In the genomic region with DNA sequence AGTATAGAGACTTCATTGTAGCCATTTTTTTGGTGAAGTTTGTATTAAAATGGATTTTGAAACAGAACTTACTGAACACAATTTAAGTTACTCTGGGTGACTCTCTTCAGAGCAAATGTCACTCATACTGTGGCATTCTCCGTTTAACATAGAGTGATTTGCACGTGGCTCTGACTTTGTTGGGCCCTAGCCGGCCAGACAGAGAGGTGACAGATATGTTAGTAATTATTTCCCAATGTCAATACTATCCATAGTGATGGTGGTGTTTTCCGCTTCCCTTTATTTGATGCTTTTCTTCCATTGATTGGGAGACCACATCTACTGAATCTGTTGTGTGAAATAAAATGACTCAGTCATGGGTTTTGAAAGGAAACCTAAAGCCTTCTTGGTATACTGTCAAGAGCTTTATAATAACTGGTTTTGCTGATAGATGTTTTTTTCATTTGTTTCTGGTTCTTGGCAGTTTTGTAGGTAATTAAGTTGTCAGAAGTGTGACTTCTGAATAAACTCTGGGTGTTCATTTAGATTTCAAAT, we compare ENCODE assay signal across 17 cellular contexts. TPM values are rescaled to one million over a fixed set of nuclear protein-coding genes. Genes with fewer than 3 reads are reported as not detected.
DNase-seq lines count a peak whose midpoint lies in the region; ATAC-seq, FAIRE-seq and TF ChIP-seq lines count a peak whose summit lies in the region.
"Had no signal": no experiment of that assay in that cellular context is flagged by ENCODE, and none has a peak within 500 bp of the region (broad histone marks: within the 10 kb centered on the region; RNA-seq: fewer than 3 reads in every experiment).

No MANE protein-coding gene starts in this region.

- H3K9me3 ChIP-seq in A549, result no peaks in the 10 kb centered on the region
- H3K9me3 ChIP-seq in CD8-positive, alpha-beta T cell (ENCODE audit: low read length), result no peaks in the 10 kb centered on the region
- H3K9me3 ChIP-seq: gastroesophageal sphincter had no signal

- TF ChIP-seq EP300 in A549 (IDR thresholded peaks at IDR 0.05), result no peak

- CTCF ChIA-PET in A549 (lab: Yijun Ruan, JAX), result no interaction called here
- CTCF ChIA-PET in CD8-positive, alpha-beta T cell (lab: Charles Lee), result no interaction called here

- TF ChIP-seq CTCF in A549 (IDR thresholded peaks at IDR 0.05), result no peak
- no peak for TF ChIP-seq CTCF in CD8-positive, alpha-beta T cell (IDR thresholded peaks at IDR 0.05)
- no peak for TF ChIP-seq CTCF in chondrocyte (IDR thresholded peaks at IDR 0.05)

- DNase-seq in A549 (ENCODE audit: low read depth in 1 of 2, low spot score in 1 of 2) (no peak), chondrocyte (ENCODE audit: low spot score) (no peak), NCI-H526 treated with DMSO at 0.1 percent for 48 hours (lab: John Stamatoyannopoulos, UW) (no peak), sciatic nerve (ENCODE audit: low spot score) (no peak), T-helper 9 cell (no peak), NCI-H2171 treated with DMSO at 0.1 percent for 48 hours (lab: John Stamatoyannopoulos, UW) (no peak)
- DNase-seq in CD8-positive, alpha-beta T cell, result no peak
- DNase-seq in activated CD4-positive, alpha-beta T cell treated with anti-CD3 and anti-CD28 coated beads, Interleukin-2, amount 50 U/mL, for 48 hours, result peak; percentile 31 to 38
- DNase-seq: central memory CD4-positive, alpha-beta T cell; DMS79 treated with DMSO at 0.1 percent for 48 hours; NCI-H2227 treated with DMSO at 0.1 percent for 48 hours; nucleus accumbens had no signal

- no peaks in the 10 kb centered on the region for H3K27me3 Mint-ChIP-seq in CD8-positive, alpha-beta T cell (ENCODE audit: low read depth)
- no peaks in the 10 kb centered on the region for H3K27me3 Mint-ChIP-seq in chondrocyte (ENCODE audit: low read depth)
- H3K27me3 Mint-ChIP-seq: IgD-negative memory B cell, memory B cell had no signal

- no peak for ATAC-seq in A549
- ATAC-seq in CD8-positive, alpha-beta T cell, result no peak
- ATAC-seq in sciatic nerve, result no peak
- ATAC-seq: gastroesophageal sphincter had no signal

- TF ChIP-seq RAD21 in A549 (conservative IDR thresholded peaks at IDR 0.05 in 1 of 2, IDR thresholded peaks at IDR 0.05 in 1 of 2), result no peak

- H3K4me2 ChIP-seq in A549, result peak overlapping the region; percentile 70; the same call in 2 of the 3 replicates

- H3K4me3 ChIP-seq in A549, result no peak overlapping the region
- no peak overlapping the region for H3K4me3 ChIP-seq in CD8-positive, alpha-beta T cell (ENCODE audit: low read depth, low read length)
- H3K4me3 ChIP-seq: gastroesophageal sphincter, skin epidermis had no signal

- peaks cover 55% of the 10 kb centered on the region for H3K4me1 ChIP-seq in A549
- peaks cover 52% of the 10 kb centered on the region for H3K4me1 ChIP-seq in CD8-positive, alpha-beta T cell (ENCODE audit: insufficient read depth, low read length)

- H3K4me1 Mint-ChIP-seq in CD8-positive, alpha-beta T cell (ENCODE audit: low read depth), result peaks cover 63% of the 10 kb centered on the region
- H3K4me1 Mint-ChIP-seq in chondrocyte (ENCODE audit: low read depth), result peaks cover 44% of the 10 kb centered on the region

- H3K27me3 ChIP-seq in CD8-positive, alpha-beta T cell (ENCODE audit: insufficient read depth, low read length), result no peaks in the 10 kb centered on the region
- H3K27me3 ChIP-seq: gastroesophageal sphincter had no signal

- peak overlapping the region; percentile 32 for H3K27ac Mint-ChIP-seq in CD8-positive, alpha-beta T cell
- H3K27ac Mint-ChIP-seq in chondrocyte (ENCODE audit: unreplicated experiment), result peak overlapping the region; percentile 66
- H3K27ac Mint-ChIP-seq: memory B cell had no signal

- intact Hi-C loops in CD8-positive, alpha-beta T cell (cut with DNase I, micrococcal nuclease), result no loop called here
- intact Hi-C loops in sciatic nerve (cut with DNase I), result no loop called here

- H3K36me3 Mint-ChIP-seq in CD8-positive, alpha-beta T cell, result peaks cover 21% of the 10 kb centered on the region
- peaks cover 2% of the 10 kb centered on the region for H3K36me3 Mint-ChIP-seq in chondrocyte (ENCODE audit: low read depth)

- no peak for FAIRE-seq in A549 (lab: Jason Lieb, UNC)
- FAIRE-seq: islet of Langerhans had no signal

- POLR2A ChIA-PET in A549 (lab: Yijun Ruan, JAX), result interaction anchor here (0.6 kb wide), 1 partner anchor 11 kb away, joined by 5 read pairs; no protein-coding TSS in a partner anchor
- POLR2A ChIA-PET in CD8-positive, alpha-beta T cell (lab: Charles Lee), result no interaction called here

- no peak for TF ChIP-seq POLR2A in A549 (IDR thresholded peaks at IDR 0.05; ENCODE audit: low read length)

- peak overlapping the region; percentile 38 for H3K4me3 Mint-ChIP-seq in CD8-positive, alpha-beta T cell
- no peak overlapping the region for H3K4me3 Mint-ChIP-seq in chondrocyte (ENCODE audit: unreplicated experiment)
- H3K4me3 Mint-ChIP-seq: memory B cell had no signal

- H3K27ac ChIP-seq in A549, result peak overlapping the region in 1 of 2 experiments; percentile 29; a peak in 2 of 6 replicates
- H3K27ac ChIP-seq in CD8-positive, alpha-beta T cell (ENCODE audit: low read depth, low read length), result no peak overlapping the region
- H3K27ac ChIP-seq: gastroesophageal sphincter had no signal

- H3K9me3 Mint-ChIP-seq in CD8-positive, alpha-beta T cell, result no peaks in the 10 kb centered on the region
- no peaks in the 10 kb centered on the region for H3K9me3 Mint-ChIP-seq in chondrocyte (ENCODE audit: low read depth)
- H3K9me3 Mint-ChIP-seq: IgD-negative memory B cell, memory B cell had no signal

- 69% methylated on average over 4 of the region's 4 CpGs for WGBS in A549 (ENCODE audit: missing lambda C conversion rate)

- H3K36me3 ChIP-seq in CD8-positive, alpha-beta T cell (ENCODE audit: insufficient read depth, low read length), result peaks cover 6% of the 10 kb centered on the region

TF ChIP-seq in A549, 52 proteins besides CTCF, POLR2A, EP300 and RAD21:
- TF ChIP-seq SREBF2 (IDR thresholded peaks at IDR 0.05) (no peak), FOSB (CRISPR knock-in tag; IDR thresholded peaks at IDR 0.05) (no peak), NFE2L2 (conservative IDR thresholded peaks at IDR 0.05; ENCODE audit: low read length) (no peak), CBX2 (IDR thresholded peaks at IDR 0.05; ENCODE audit: borderline replicate concordance, low read depth) (no peak), ZFP36 (IDR thresholded peaks at IDR 0.05; ENCODE audit: borderline replicate concordance, partially characterized antibody) (no peak), RARB (CRISPR knock-in tag; IDR thresholded peaks at IDR 0.05) (no peak), CHD2 (IDR thresholded peaks at IDR 0.05; ENCODE audit: low read length, partially characterized antibody) (no peak), SMC3 (IDR thresholded peaks at IDR 0.05) (no peak), ZNF302 (CRISPR knock-in tag; IDR thresholded peaks at IDR 0.05) (no peak), CEBPB (IDR thresholded peaks at IDR 0.05) (no peak), RNF2 (IDR thresholded peaks at IDR 0.05; ENCODE audit: borderline replicate concordance, low read depth) (no peak), MYC (IDR thresholded peaks at IDR 0.05; ENCODE audit: borderline replicate concordance, low read length) (no peak), HOXB5 (CRISPR knock-in tag; IDR thresholded peaks at IDR 0.05) (no peak), JUN (IDR thresholded peaks at IDR 0.05) (no peak), CHD4 (IDR thresholded peaks at IDR 0.05; ENCODE audit: borderline replicate concordance) (no peak), CBX8 (IDR thresholded peaks at IDR 0.05) (no peak)
- TF ChIP-seq, protein P1, sequence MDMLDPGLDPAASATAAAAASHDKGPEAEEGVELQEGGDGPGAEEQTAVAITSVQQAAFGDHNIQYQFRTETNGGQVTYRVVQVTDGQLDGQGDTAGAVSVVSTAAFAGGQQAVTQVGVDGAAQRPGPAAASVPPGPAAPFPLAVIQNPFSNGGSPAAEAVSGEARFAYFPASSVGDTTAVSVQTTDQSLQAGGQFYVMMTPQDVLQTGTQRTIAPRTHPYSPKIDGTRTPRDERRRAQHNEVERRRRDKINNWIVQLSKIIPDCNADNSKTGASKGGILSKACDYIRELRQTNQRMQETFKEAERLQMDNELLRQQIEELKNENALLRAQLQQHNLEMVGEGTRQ (IDR thresholded peaks at IDR 0.05), result no peak
- TF ChIP-seq, protein P2, sequence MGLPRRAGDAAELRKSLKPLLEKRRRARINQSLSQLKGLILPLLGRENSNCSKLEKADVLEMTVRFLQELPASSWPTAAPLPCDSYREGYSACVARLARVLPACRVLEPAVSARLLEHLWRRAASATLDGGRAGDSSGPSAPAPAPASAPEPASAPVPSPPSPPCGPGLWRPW (IDR thresholded peaks at IDR 0.05), result no peak
- TF ChIP-seq, protein P3, sequence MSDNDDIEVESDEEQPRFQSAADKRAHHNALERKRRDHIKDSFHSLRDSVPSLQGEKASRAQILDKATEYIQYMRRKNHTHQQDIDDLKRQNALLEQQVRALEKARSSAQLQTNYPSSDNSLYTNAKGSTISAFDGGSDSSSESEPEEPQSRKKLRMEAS (IDR thresholded peaks at IDR 0.05), result no peak

RNA-seq across cellular contexts. Expression of a gene that starts 7.4 kb away (rescaled TPM):
- polyA plus RNA-seq in A549 (2011; rRNA removed) (36.1 and 69.3 TPM in 2 replicates), A549 (2017; fragmentation: RNase III; extraction: RNeasy Plus Mini Kit Qiagen cat#74134 plus additional on column Dnase treatment) (19.4 to 24.0 TPM (median 21.9 TPM) in 3 replicates)
- polyA plus RNA-seq in A549 (2012; cell fraction: cytosol; rRNA removed), result 8.3 and 12.4 TPM in 2 replicates
- polyA plus RNA-seq in A549 (2012; cell fraction: nucleus; rRNA removed), result 9.9 and 13.3 TPM in 2 replicates
- 37.8 and 47.5 TPM in 2 replicates for polyA minus RNA-seq in A549 (2011; rRNA and poly(A)+ RNA removed)
- total RNA-seq in CD8-positive, alpha-beta T cell, result 10 to 100 TPM; 22.4 to 24.7 TPM
- total RNA-seq in chondrocyte (27.2 to 30.4 TPM (median 27.9 TPM) in 3 replicates), sciatic nerve (31.5 TPM)

RNA-seq across cellular contexts. Expression of a gene that starts 12.5 kb away (rescaled TPM):
- polyA plus RNA-seq in A549 (2011; rRNA removed) (76.3 and 158 TPM in 2 replicates), A549 (2017; fragmentation: RNase III; extraction: RNeasy Plus Mini Kit Qiagen cat#74134 plus additional on column Dnase treatment) (128 to 131 TPM (median 131 TPM) in 3 replicates)
- 21.1 and 30.1 TPM in 2 replicates for polyA plus RNA-seq in A549 (2012; cell fraction: cytosol; rRNA removed)
- polyA plus RNA-seq in A549 (2012; cell fraction: nucleus; rRNA removed), result 12.7 and 23.1 TPM in 2 replicates
- 10.7 and 15.4 TPM in 2 replicates for polyA minus RNA-seq in A549 (2011; rRNA and poly(A)+ RNA removed)
- total RNA-seq in CD8-positive, alpha-beta T cell, result 10 to 100 TPM; 32.1 to 38.6 TPM
- total RNA-seq in chondrocyte (27.5 to 51.3 TPM (median 32.7 TPM) in 3 replicates), sciatic nerve (27.6 TPM)

Comparison
In these comparisons a context has a peak if more than half of its experiments do, and no peak if none do; other contexts are left out.
1. DNase-seq: peak in activated CD4-positive, alpha-beta T cell treated with anti-CD3 and anti-CD28 coated beads, Interleukin-2, amount 50 U/mL, for 48 hours (2 of 2); none in A549 (0 of 2), CD8-positive, alpha-beta T cell (0 of 7), chondrocyte (single experiment), NCI-H526 treated with DMSO at 0.1 percent for 48 hours (single experiment), sciatic nerve (single experiment), T-helper 9 cell (single experiment) and NCI-H2171 treated with DMSO at 0.1 percent for 48 hours (single experiment).